ENCODE assay signal across 19 cellular contexts in the genomic region with DNA sequence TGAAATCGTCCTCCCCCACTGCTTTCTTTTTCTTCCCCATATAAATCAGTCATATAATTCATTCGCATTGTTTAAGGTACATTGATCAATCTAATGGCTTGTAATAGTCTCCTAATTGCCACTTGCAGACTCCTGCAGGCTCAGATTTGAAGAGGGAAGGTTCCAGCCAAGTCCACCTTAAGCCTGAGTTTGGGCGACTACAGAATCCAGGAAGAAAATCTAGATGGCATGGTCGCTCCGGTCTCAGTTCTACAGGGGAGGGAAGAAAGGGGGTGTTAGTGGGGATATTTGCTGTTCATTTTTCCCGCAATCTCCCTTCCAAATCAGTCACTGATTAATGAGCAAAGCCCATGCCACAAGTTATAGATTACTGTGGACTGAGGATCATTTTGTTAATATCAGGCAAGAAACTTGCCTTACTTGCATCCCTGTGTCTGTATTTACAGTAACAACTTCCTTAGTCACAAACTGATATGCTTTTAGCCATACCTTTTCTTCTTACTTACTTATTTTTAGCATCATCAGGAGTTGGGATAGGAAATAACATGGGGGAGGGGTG. TPM values are rescaled to one million over a fixed set of nuclear protein-coding genes. Genes with fewer than 3 reads are reported as not detected.
DNase-seq lines count a peak whose midpoint lies in the region; ATAC-seq and TF ChIP-seq lines count a peak whose summit lies in the region.
"Had no signal": no experiment of that assay in that cellular context is flagged by ENCODE, and none has a peak within 500 bp of the region (broad histone marks: within the 10 kb centered on the region; RNA-seq: fewer than 3 reads in every experiment).

No MANE protein-coding gene starts in this region.

- H3K27me3 Mint-ChIP-seq in GM23338 (ENCODE audit: insufficient read depth, low read depth, poor library complexity) (peaks cover 99% of the 10 kb centered on the region), mesothelial cell of epicardium (ENCODE audit: low read depth) (peaks cover 91% of the 10 kb centered on the region), Calu3 (ENCODE audit: unreplicated experiment) (peaks cover 94% of the 10 kb centered on the region)
- peaks cover 88 to 100% of the 10 kb centered on the region in 2 donors for H3K27me3 Mint-ChIP-seq in effector memory CD8-positive, alpha-beta T cell

- peaks cover 73% of the 10 kb centered on the region for H3K4me1 ChIP-seq in GM23338 (ENCODE audit: insufficient read depth)

- DNase-seq in AG09309 (ENCODE audit: low read depth) (no peak), GM23338 (ENCODE audit: low spot score) (no peak), mesothelial cell of epicardium (ENCODE audit: low spot score in 2 of 2, unreplicated experiment in 2 of 2) (no peak), DMS 273 treated with DMSO at 0.1 percent for 48 hours (lab: John Stamatoyannopoulos, UW) (no peak), NCI-H187 (lab: John Stamatoyannopoulos, UW) (no peak), Calu3 (no peak)
- no peak for DNase-seq in effector memory CD8-positive, alpha-beta T cell
- DNase-seq: aorta; NCI-H1417 treated with DMSO at 0.1 percent for 48 hours; NCI-H2171 treated with DMSO at 0.1 percent for 48 hours; NCI-H69; PC-3; stimulated activated CD4-positive, alpha-beta T cell treated with anti-CD3 and anti-CD28 coated beads, Interleukin-4, amount 100 ng/mL, for 1 hour; substantia nigra had no signal

- CTCF ChIA-PET in Calu3 (lab: Charles Lee), result no interaction called here

- TF ChIP-seq CTCF in AG09309 (IDR thresholded peaks at IDR 0.05; ENCODE audit: control insufficient read depth, insufficient read depth, low read depth, low read length, missing control alignments) (no peak), GM23338 (conservative IDR thresholded peaks at IDR 0.05; ENCODE audit: low read depth in 2 of 2) (no peak), mesothelial cell of epicardium (IDR thresholded peaks at IDR 0.05; ENCODE audit: unreplicated experiment) (no peak), Calu3 (IDR thresholded peaks at IDR 0.05; ENCODE audit: unreplicated experiment) (no peak)

- no peak overlapping the region for H3K27ac ChIP-seq in GM23338 (ENCODE audit: low read depth)

- H3K4me2 ChIP-seq in GM23338, result peak overlapping the region; percentile 78

- BruUV-seq in Calu3 (replicated peaks; lab: Mats Ljungman, UMichigan), result no TSS peak

- H3K79me2 ChIP-seq in GM23338 (replicated peaks; ENCODE audit: insufficient read depth), result no peaks in the 10 kb centered on the region

- H3K9me2 ChIP-seq in GM23338 (ENCODE audit: insufficient read depth), result no peaks in the 10 kb centered on the region

- no peak overlapping the region for H3K27ac Mint-ChIP-seq in GM23338
- H3K27ac Mint-ChIP-seq in effector memory CD8-positive, alpha-beta T cell, result no peak overlapping the region
- no peak overlapping the region for H3K27ac Mint-ChIP-seq in mesothelial cell of epicardium
- H3K27ac Mint-ChIP-seq in Calu3 (ENCODE audit: unreplicated experiment), result no peak overlapping the region

- H3K4me3 Mint-ChIP-seq in GM23338 (peak overlapping the region; percentile 93), mesothelial cell of epicardium (peak overlapping the region; percentile 77), Calu3 (ENCODE audit: low read depth, unreplicated experiment) (no peak overlapping the region)
- peak overlapping the region; percentile 18 to 38 for H3K4me3 Mint-ChIP-seq in effector memory CD8-positive, alpha-beta T cell

- peaks cover 98% of the 10 kb centered on the region for H3K27me3 ChIP-seq in GM23338 (ENCODE audit: insufficient read depth)

- H3K4me3 ChIP-seq in AG09309 (ENCODE audit: control insufficient read depth, low read depth, low read length) (peak overlapping the region; percentile 63), GM23338 (peak overlapping the region; percentile 61)

- H3K9me3 Mint-ChIP-seq in GM23338 (no peaks in the 10 kb centered on the region; the same call in 2 of the 3 replicates), mesothelial cell of epicardium (no peaks in the 10 kb centered on the region), Calu3 (ENCODE audit: low read depth, unreplicated experiment) (no peaks in the 10 kb centered on the region)
- H3K9me3 Mint-ChIP-seq in effector memory CD8-positive, alpha-beta T cell, result no peaks in the 10 kb centered on the region

- ATAC-seq in GM23338 (no peak), HG03097 (IDR thresholded peaks at IDR 0.05; ENCODE audit: low FRiP score, unreplicated experiment) (no peak)
- ATAC-seq in effector memory CD8-positive, alpha-beta T cell (replicated peaks), result no peak
- ATAC-seq: PC-3 had no signal

- H3K4me1 Mint-ChIP-seq in GM23338, result peaks cover 67% of the 10 kb centered on the region
- peaks cover 34 to 38% of the 10 kb centered on the region in 2 donors for H3K4me1 Mint-ChIP-seq in effector memory CD8-positive, alpha-beta T cell (ENCODE audit: low read depth in 2 of 2)
- peaks cover 52% of the 10 kb centered on the region for H3K4me1 Mint-ChIP-seq in mesothelial cell of epicardium
- peaks cover 37% of the 10 kb centered on the region for H3K4me1 Mint-ChIP-seq in Calu3 (ENCODE audit: low read depth, unreplicated experiment)

- peaks cover 21% of the 10 kb centered on the region for H4K20me1 ChIP-seq in GM23338 (replicated peaks; ENCODE audit: insufficient read depth)

- H3F3A ChIP-seq in GM23338 (replicated peaks; ENCODE audit: low read depth), result peaks cover 58% of the 10 kb centered on the region

- intact Hi-C loops in Calu3 (cut with micrococcal nuclease; ENCODE audit: unreplicated experiment), result no loop called here

- no peak overlapping the region for H2AFZ ChIP-seq in GM23338

- H3K36me3 Mint-ChIP-seq in GM23338 (ENCODE audit: low read depth), result no peaks in the 10 kb centered on the region; the same call in 2 of the 3 replicates
- H3K36me3 Mint-ChIP-seq in effector memory CD8-positive, alpha-beta T cell (ENCODE audit: insufficient read depth), result peaks cover 42% of the 10 kb centered on the region
- H3K36me3 Mint-ChIP-seq in mesothelial cell of epicardium, result no peaks in the 10 kb centered on the region
- no peaks in the 10 kb centered on the region for H3K36me3 Mint-ChIP-seq in Calu3 (ENCODE audit: insufficient read depth, unreplicated experiment)

- H3K36me3 ChIP-seq in GM23338 (ENCODE audit: insufficient read depth), result no peaks in the 10 kb centered on the region

TF ChIP-seq in GM23338, 12 proteins besides CTCF, POLR2A, EP300 and RAD21:
- peak; percentile 45 for TF ChIP-seq EZH2 (IDR thresholded peaks at IDR 0.05; ENCODE audit: low read depth, unreplicated experiment)
- no peak for TF ChIP-seq ZNF331 (CRISPR knock-in tag; IDR thresholded peaks at IDR 0.05; ENCODE audit: low read depth)

RNA-seq across cellular contexts. Expression of a gene that starts 5.5 kb away (rescaled TPM):
- 0.12 and 0.49 TPM in 2 replicates for total RNA-seq in GM23338 (2014; rRNA removed; shearing (Covaris generic))
- polyA plus RNA-seq in GM23338 (2016; fragmentation: Nextera tagmentation; extraction: Ambion mirVana), result 0.14 TPM in 1 of 2 replicates, not detected in the other
- total RNA-seq in mesothelial cell of epicardium (1.1 to 1.4 TPM (median 1.3 TPM) in 3 replicates), Calu3 (2022) (not detected in 2 replicates)
- total RNA-seq: aorta; HT1080; PC-3; posterior vena cava; skeletal muscle tissue; T-helper 2 cell treated with Interferon-gamma antibody and Interleukin-4, amounts not matched to agents 100 ng/mL and 5 ng/mL, for 36 hours had no signal
